In the genomic region with DNA sequence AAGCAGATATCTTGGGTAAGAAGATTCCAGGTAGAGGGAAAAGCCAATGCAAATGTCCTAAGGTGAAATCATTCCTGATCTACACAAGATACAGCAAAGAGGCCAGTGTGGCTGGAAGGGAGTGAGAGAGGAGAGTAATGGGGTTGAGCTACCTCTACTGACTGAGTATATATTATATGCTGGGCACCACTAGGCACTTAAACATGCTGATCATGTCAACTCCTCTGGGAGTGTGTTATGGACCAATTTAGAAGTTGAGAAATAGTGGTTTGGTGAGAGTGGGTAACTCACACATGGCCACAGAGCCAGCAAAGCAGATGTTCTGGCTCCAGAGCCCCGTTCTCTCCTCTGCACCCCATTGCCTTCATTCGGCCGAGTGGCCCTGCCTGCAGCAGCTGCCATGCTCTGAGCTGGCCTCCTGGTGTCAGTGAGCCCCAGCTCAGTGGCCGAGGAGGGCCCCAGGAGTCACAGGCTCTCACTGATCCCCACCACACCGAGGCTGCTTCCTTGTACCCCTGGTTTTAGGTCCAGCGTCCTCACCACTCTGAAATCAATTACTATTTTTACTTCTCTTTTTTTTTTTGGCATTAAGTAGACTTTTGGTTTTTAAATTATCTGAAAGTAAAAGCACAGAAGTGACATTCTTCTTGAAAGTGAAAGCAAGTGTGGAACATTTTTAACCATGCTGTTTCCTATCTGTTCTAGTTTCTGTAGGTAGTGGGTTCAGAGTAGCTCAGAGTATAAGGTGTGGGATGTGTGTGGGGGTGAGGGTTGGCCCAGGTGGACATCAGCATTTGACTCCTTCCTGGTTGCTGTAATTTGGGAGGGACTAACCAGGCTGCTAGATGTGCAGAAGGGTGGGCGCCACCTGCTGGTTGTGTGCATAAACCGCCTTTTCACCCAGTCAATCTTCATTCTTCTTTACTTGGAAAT, we compare ENCODE assay signal across 8 cellular contexts. TPM values are rescaled to one million over a fixed set of nuclear protein-coding genes. Genes with fewer than 3 reads are reported as not detected.
A peak's percentile ranks its signal among the peaks of the same experiment; 100 is the strongest.
DNase-seq lines count a peak whose midpoint lies in the region; ATAC-seq and TF ChIP-seq lines count a peak whose summit lies in the region.

No MANE protein-coding gene starts in this region.

- TF ChIP-seq POLR2A in tibial nerve (IDR thresholded peaks at IDR 0.05), result no peak

- H3K9me3 Mint-ChIP-seq in CD8-positive, alpha-beta T cell, result no peaks in the 10 kb centered on the region

- H3K4me1 ChIP-seq in CD8-positive, alpha-beta T cell (ENCODE audit: insufficient read depth, low read length), result no peaks in the 10 kb centered on the region
- H3K4me1 ChIP-seq in OCI-LY3 (ENCODE audit: low read length) (peaks cover 17% of the 10 kb centered on the region), tibial nerve (peaks cover 0 to 9% (median 3%) of the 10 kb centered on the region in 4 donors)

- no peaks in the 10 kb centered on the region for H3K9me3 ChIP-seq in CD8-positive, alpha-beta T cell (ENCODE audit: low read length)
- H3K9me3 ChIP-seq in OCI-LY3 (ENCODE audit: insufficient read depth, low read length) (no peaks in the 10 kb centered on the region), tibial nerve (no peaks in the 10 kb centered on the region)

- peak; percentile 66 for ATAC-seq in CD8-positive, alpha-beta T cell
- ATAC-seq in GM18907 (IDR thresholded peaks at IDR 0.05; ENCODE audit: unreplicated experiment) (peak; percentile 95), HG03135 (IDR thresholded peaks at IDR 0.05; ENCODE audit: unreplicated experiment) (peak; percentile 97)

- no peaks in the 10 kb centered on the region for H3K36me3 Mint-ChIP-seq in CD8-positive, alpha-beta T cell

- H4K20me1 ChIP-seq in OCI-LY3 (ENCODE audit: insufficient read depth, low read length), result no peaks in the 10 kb centered on the region

- peak overlapping the region; percentile 97 for H2AFZ ChIP-seq in OCI-LY3 (ENCODE audit: low read depth, low read length)

- peak overlapping the region; percentile 70 for H3K4me3 Mint-ChIP-seq in CD8-positive, alpha-beta T cell

- peaks cover 26% of the 10 kb centered on the region for H3K4me1 Mint-ChIP-seq in CD8-positive, alpha-beta T cell (ENCODE audit: low read depth)

- H3K27ac Mint-ChIP-seq in CD8-positive, alpha-beta T cell, result peak overlapping the region; percentile 83

- H3K36me3 ChIP-seq in CD8-positive, alpha-beta T cell (ENCODE audit: insufficient read depth, low read length), result no peaks in the 10 kb centered on the region
- H3K36me3 ChIP-seq in OCI-LY3 (replicated peaks; ENCODE audit: low read depth, low read length) (no peaks in the 10 kb centered on the region), tibial nerve (no peaks in the 10 kb centered on the region)

- peak; percentile 70 for TF ChIP-seq CTCF in CD8-positive, alpha-beta T cell (IDR thresholded peaks at IDR 0.05)
- TF ChIP-seq CTCF in OCI-LY3 (IDR thresholded peaks at IDR 0.05; ENCODE audit: low read depth, low read length), result peak; percentile 94
- peak; percentile 62 to 75 (median 73) for TF ChIP-seq CTCF in tibial nerve (IDR thresholded peaks at IDR 0.05)

- peak overlapping the region; percentile 83 for H3K4me2 ChIP-seq in OCI-LY3 (ENCODE audit: low read length)

- no peaks in the 10 kb centered on the region for H3K79me2 ChIP-seq in OCI-LY3 (ENCODE audit: low read length)

- no peak overlapping the region for H3K27ac ChIP-seq in CD8-positive, alpha-beta T cell (ENCODE audit: low read depth, low read length)
- H3K27ac ChIP-seq in OCI-LY3 (ENCODE audit: low read length) (peak overlapping the region; percentile 51), tibial nerve (peak overlapping the region in 3 of 4 donors; percentile 55 to 61 (median 59))

- POLR2A ChIA-PET in CD8-positive, alpha-beta T cell (lab: Charles Lee), result interaction anchor here (0.9 kb wide), 1 partner anchor 19 kb away, joined by 3 read pairs; no protein-coding TSS in a partner anchor

- H3K9ac ChIP-seq in OCI-LY3 (ENCODE audit: low read length), result peak overlapping the region; percentile 47

- no peaks in the 10 kb centered on the region for H3K27me3 ChIP-seq in CD8-positive, alpha-beta T cell (ENCODE audit: insufficient read depth, low read length)
- H3K27me3 ChIP-seq in OCI-LY3 (ENCODE audit: low read depth, low read length) (no peaks in the 10 kb centered on the region), tibial nerve (no peaks in the 10 kb centered on the region)

- peaks cover 2% of the 10 kb centered on the region for H3K27me3 Mint-ChIP-seq in CD8-positive, alpha-beta T cell (ENCODE audit: low read depth)

- peak; percentile 45 to 84 (median 70) for DNase-seq in CD8-positive, alpha-beta T cell
- DNase-seq in activated T-cell treated with anti-CD3 and anti-CD28 coated beads, Interleukin-2, amount 50 U/mL, for 1 hour, result peak; percentile 76
- DNase-seq in fibroblast of the conjunctiva (ENCODE audit: low read depth) (peak; percentile 49), posterior cingulate gyrus (peak in 9 of 10 donors; percentile 34 to 92 (median 74)), tibial nerve (ENCODE audit: low spot score in 2 of 2) (peak; percentile 47 to 51)

- TF ChIP-seq EP300 in tibial nerve (IDR thresholded peaks at IDR 0.05), result no peak

- CTCF ChIA-PET in CD8-positive, alpha-beta T cell (lab: Charles Lee), result interaction anchor here (0.6 to 3.6 kb wide), 21 partner anchors 8 to 1360 kb away, joined by 3 to 89 read pairs (median 6); no protein-coding TSS in a partner anchor

- 39 to 46% methylated on average over 8 of the region's 8 CpGs for WGBS in tibial nerve, 2 donors

- H3K4me3 ChIP-seq in CD8-positive, alpha-beta T cell (ENCODE audit: low read depth, low read length), result no peak overlapping the region
- peak overlapping the region; percentile 67 for H3K4me3 ChIP-seq in OCI-LY3 (ENCODE audit: low read length)
- H3K4me3 ChIP-seq in tibial nerve, result peak overlapping the region in 2 of 4 donors; percentile 1 to 10

- intact Hi-C loops in CD8-positive, alpha-beta T cell (cut with DNase I, micrococcal nuclease), result no loop called here
- intact Hi-C loops in posterior cingulate gyrus (cut with DNase I), result loop anchor here (2.0 kb wide), 1 partner anchor 407 kb away; no protein-coding TSS in a partner anchor

RNA-seq across cellular contexts. Expression of gene CRNN, which starts 45.8 kb away (rescaled TPM):
- total RNA-seq in CD8-positive, alpha-beta T cell, result not detected
- total RNA-seq in tibial nerve, result not detected

RNA-seq across cellular contexts. Expression of gene LCE5A, which starts 50.7 kb away (rescaled TPM):
- total RNA-seq in CD8-positive, alpha-beta T cell, result not detected
- not detected for total RNA-seq in tibial nerve

RNA-seq across cellular contexts. Expression of gene CRCT1, which starts 54.4 kb away (rescaled TPM):
- total RNA-seq in CD8-positive, alpha-beta T cell, result not detected
- total RNA-seq in tibial nerve, result not detected
